19 cellular contexts compared by ENCODE assay signal in genomic region chr3:194095902-194096301, GRCh38.
"Had no signal": no experiment of that assay in that cellular context is flagged by ENCODE, and none has a peak within 500 bp of the region (broad histone marks: within the 10 kb centered on the region; RNA-seq: fewer than 3 reads in every experiment).

No MANE protein-coding gene starts in this region.

- H3K4me1 ChIP-seq: uterus had no signal

- ATAC-seq: activated CD4-positive, alpha-beta T cell treated with anti-CD3 and anti-CD28 coated beads for 36 hours; stimulated activated naive B cell treated with anti-CD40 and anti-IgM and Interleukin-4, amounts not matched to agents 10 μg/mL and 1 μg/mL and 100 μg/mL, for 72 hours had no signal

- H3K4me2 ChIP-seq: smooth muscle cell had no signal

- H3K36me3 ChIP-seq: cardiac muscle cell, heart right ventricle, sigmoid colon, transverse colon, uterus had no signal

- H3K27me3 Mint-ChIP-seq: activated B cell treated with CpG ODN at 0.5 μM for 24 hours; stimulated activated naive B cell treated with anti-CD40 and anti-IgM and Interleukin-4, amounts not matched to agents 10 μg/mL and 1 μg/mL and 100 μg/mL, for 72 hours had no signal

- H3K27me3 ChIP-seq: cardiac muscle cell, sigmoid colon, transverse colon, uterus had no signal

- H3K27ac Mint-ChIP-seq: activated naive CD4-positive, alpha-beta T cell treated with anti-CD3 and anti-CD28 coated beads, Interleukin-2, amount 10 ng/mL, durations not matched to agents 7 days and 5 days; nephron progenitor cell; stimulated activated naive B cell treated with anti-CD40 and anti-IgM and Interleukin-4, amounts not matched to agents 10 μg/mL and 1 μg/mL and 100 μg/mL, for 72 hours had no signal

- H3K36me3 Mint-ChIP-seq: activated naive CD4-positive, alpha-beta T cell treated with anti-CD3 and anti-CD28 coated beads, Interleukin-2, amount 10 ng/mL, durations not matched to agents 7 days and 5 days; stimulated activated naive B cell treated with anti-CD40 and anti-IgM and Interleukin-4, amounts not matched to agents 10 μg/mL and 1 μg/mL and 100 μg/mL, for 72 hours had no signal

- H3K27ac ChIP-seq: cardiac muscle cell, heart right ventricle, sigmoid colon, uterus had no signal

- H3K4me3 ChIP-seq: cardiac muscle cell, heart right ventricle, sigmoid colon, smooth muscle cell, transverse colon, uterus had no signal

- DNase-seq: activated B cell treated with CpG ODN at 0.5 μM for 24 hours; activated CD4-positive, alpha-beta T cell treated with anti-CD3 and anti-CD28 coated beads, Interleukin-2, amount 50 U/mL, for 4 hours; activated effector memory CD4-positive, alpha-beta T cell treated with Interleukin-2 at 50 U/mL for 16 hours; activated naive CD4-positive, alpha-beta T cell treated with anti-CD3 and anti-CD28 coated beads, Interleukin-2, amount 10 ng/mL, durations not matched to agents 7 days and 5 days; activated T-cell treated with anti-CD3 and anti-CD28 coated beads, Interleukin-2, amount 50 U/mL, for 48 hours; effector CD4-positive, alpha-beta T cell; islet precursor cell; mesenchymal stem cell; nephron progenitor cell; occipital lobe; stimulated activated naive B cell treated with anti-CD40 and anti-IgM and Interleukin-4, amounts not matched to agents 10 μg/mL and 1 μg/mL and 100 μg/mL, for 72 hours; T1000 had no signal

- H3K4me3 Mint-ChIP-seq: activated B cell treated with CpG ODN at 0.5 μM for 24 hours; activated CD4-positive, alpha-beta T cell treated with anti-CD3 and anti-CD28 coated beads for 36 hours; activated naive CD4-positive, alpha-beta T cell treated with anti-CD3 and anti-CD28 coated beads, Interleukin-2, amount 10 ng/mL, durations not matched to agents 7 days and 5 days; nephron progenitor cell; stimulated activated naive B cell treated with anti-CD40 and anti-IgM and Interleukin-4, amounts not matched to agents 10 μg/mL and 1 μg/mL and 100 μg/mL, for 72 hours had no signal

- H3K9me3 Mint-ChIP-seq: activated B cell treated with CpG ODN at 0.5 μM for 24 hours; activated naive CD4-positive, alpha-beta T cell treated with anti-CD3 and anti-CD28 coated beads, Interleukin-2, amount 10 ng/mL, durations not matched to agents 7 days and 5 days; nephron progenitor cell; stimulated activated naive B cell treated with anti-CD40 and anti-IgM and Interleukin-4, amounts not matched to agents 10 μg/mL and 1 μg/mL and 100 μg/mL, for 72 hours had no signal

- H3K9me3 ChIP-seq: heart right ventricle, sigmoid colon, transverse colon, uterus had no signal
